31 cellular contexts compared by ENCODE assay signal in genomic region chr1:56462209-56462608, GRCh38.
"Had no signal": no experiment of that assay in that cellular context is flagged by ENCODE, and none has a peak within 500 bp of the region (broad histone marks: within the 10 kb centered on the region; RNA-seq: fewer than 3 reads in every experiment).

No MANE protein-coding gene starts in this region.

- H3K36me3 Mint-ChIP-seq: activated naive CD4-positive, alpha-beta T cell treated with anti-CD3 and anti-CD28 coated beads, Interleukin-2, amount 10 ng/mL, durations not matched to agents 7 days and 5 days; activated naive CD4-positive, alpha-beta T cell treated with anti-CD3 and anti-CD28 coated beads, Interleukin-2, amount 50 U/mL, for 72 hours; activated naive CD8-positive, alpha-beta T cell treated with anti-CD3 and anti-CD28 coated beads, Interleukin-2, amount 10 ng/mL, durations not matched to agents 7 days and 5 days; brain; WTC11 had no signal

- H3K27ac Mint-ChIP-seq: activated CD4-positive, alpha-beta memory T cell treated with anti-CD3 and anti-CD28 coated beads, Interleukin-2, amount 10 ng/mL, durations not matched to agents 7 days and 5 days; activated CD4-positive, alpha-beta T cell treated with anti-CD3 and anti-CD28 coated beads, Interleukin-2, amount 10 ng/mL, durations not matched to agents 7 days and 5 days; activated naive CD4-positive, alpha-beta T cell treated with anti-CD3 and anti-CD28 coated beads, Interleukin-2, amount 10 ng/mL, durations not matched to agents 7 days and 5 days; activated naive CD4-positive, alpha-beta T cell treated with anti-CD3 and anti-CD28 coated beads, Interleukin-2, amount 50 U/mL, for 72 hours; activated naive CD8-positive, alpha-beta T cell treated with anti-CD3 and anti-CD28 coated beads, Interleukin-2, amount 10 ng/mL, durations not matched to agents 7 days and 5 days; activated T-cell treated with anti-CD3 and anti-CD28 coated beads, Interleukin-2, amount 50 U/mL, for 24 hours; activated T-cell treated with anti-CD3 and anti-CD28 coated beads, Interleukin-2, amount 50 U/mL, for 72 hours had no signal

- H3K4me1 ChIP-seq: ascending aorta, breast epithelium, colonic mucosa, foreskin keratinocyte, gastrocnemius medialis had no signal

- H3K4me3 ChIP-seq: ascending aorta, breast epithelium, cardiac muscle cell, colonic mucosa, gastrocnemius medialis, heart left ventricle had no signal

- H3K4me3 Mint-ChIP-seq: activated CD4-positive, alpha-beta memory T cell treated with anti-CD3 and anti-CD28 coated beads, Interleukin-2, amount 10 ng/mL, durations not matched to agents 7 days and 5 days; activated CD4-positive, alpha-beta T cell treated with anti-CD3 and anti-CD28 coated beads, Interleukin-2, amount 10 ng/mL, durations not matched to agents 7 days and 5 days; activated naive CD4-positive, alpha-beta T cell treated with anti-CD3 and anti-CD28 coated beads, Interleukin-2, amount 10 ng/mL, durations not matched to agents 7 days and 5 days; activated naive CD8-positive, alpha-beta T cell treated with anti-CD3 and anti-CD28 coated beads, Interleukin-2, amount 10 ng/mL, durations not matched to agents 7 days and 5 days; activated T-cell treated with anti-CD3 and anti-CD28 coated beads, Interleukin-2, amount 50 U/mL, for 24 hours; activated T-cell treated with anti-CD3 and anti-CD28 coated beads, Interleukin-2, amount 50 U/mL, for 72 hours; brain; WTC11 had no signal

- H3K27me3 Mint-ChIP-seq: activated CD4-positive, alpha-beta memory T cell treated with anti-CD3 and anti-CD28 coated beads, Interleukin-2, amount 10 ng/mL, durations not matched to agents 7 days and 5 days; activated naive CD4-positive, alpha-beta T cell treated with anti-CD3 and anti-CD28 coated beads, Interleukin-2, amount 10 ng/mL, durations not matched to agents 7 days and 5 days; activated naive CD8-positive, alpha-beta T cell treated with anti-CD3 and anti-CD28 coated beads, Interleukin-2, amount 10 ng/mL, durations not matched to agents 7 days and 5 days; activated T-cell treated with anti-CD3 and anti-CD28 coated beads, Interleukin-2, amount 50 U/mL, for 24 hours; brain had no signal

- H3K9me3 Mint-ChIP-seq: activated CD4-positive, alpha-beta memory T cell treated with anti-CD3 and anti-CD28 coated beads, Interleukin-2, amount 10 ng/mL, durations not matched to agents 7 days and 5 days; activated CD4-positive, alpha-beta T cell treated with anti-CD3 and anti-CD28 coated beads, Interleukin-2, amount 10 ng/mL, durations not matched to agents 7 days and 5 days; activated naive CD4-positive, alpha-beta T cell treated with anti-CD3 and anti-CD28 coated beads, Interleukin-2, amount 10 ng/mL, durations not matched to agents 7 days and 5 days; activated naive CD8-positive, alpha-beta T cell treated with anti-CD3 and anti-CD28 coated beads, Interleukin-2, amount 10 ng/mL, durations not matched to agents 7 days and 5 days; activated T-cell treated with anti-CD3 and anti-CD28 coated beads, Interleukin-2, amount 50 U/mL, for 24 hours had no signal

- DNase-seq: activated CD4-positive, alpha-beta memory T cell treated with anti-CD3 and anti-CD28 coated beads, Interleukin-2, amount 10 ng/mL, durations not matched to agents 7 days and 5 days; activated CD4-positive, alpha-beta T cell treated with anti-CD3 and anti-CD28 coated beads for 1 hour; activated CD4-positive, alpha-beta T cell treated with anti-CD3 and anti-CD28 coated beads for 4 hours; activated CD4-positive, alpha-beta T cell treated with anti-CD3 and anti-CD28 coated beads, Interleukin-2, amount 10 ng/mL, durations not matched to agents 7 days and 5 days; activated CD4-positive, alpha-beta T cell treated with anti-CD3 and anti-CD28 coated beads, Interleukin-2, amount 50 U/mL, for 4 hours; activated CD8-positive, alpha-beta memory T cell treated with anti-CD3 and anti-CD28 coated beads, Interleukin-2, amount 50 U/mL, for 48 hours; activated gamma-delta T cell; activated naive CD4-positive, alpha-beta T cell; activated naive CD4-positive, alpha-beta T cell treated with anti-CD3 and anti-CD28 coated beads, Interleukin-2, amount 10 ng/mL, durations not matched to agents 7 days and 5 days; activated naive CD8-positive, alpha-beta T cell treated with anti-CD3 and anti-CD28 coated beads, Interleukin-2, amount 10 ng/mL, durations not matched to agents 7 days and 5 days; activated T-cell treated with anti-CD3 and anti-CD28 coated beads for 4 hours; activated T-cell treated with anti-CD3 and anti-CD28 coated beads, Interleukin-2, amount 50 U/mL, for 24 hours; activated T-cell treated with anti-CD3 and anti-CD28 coated beads, Interleukin-2, amount 50 U/mL, for 72 hours; central memory CD4-positive, alpha-beta T cell; cerebellar nuclear complex; colonic mucosa; effector CD8-positive, alpha-beta T cell; foreskin keratinocyte; gastrocnemius medialis; glutamatergic neuron; heart left ventricle; T-helper 2 cell had no signal

- H3K27ac ChIP-seq: ascending aorta, cardiac muscle cell, colonic mucosa, foreskin keratinocyte, gastrocnemius medialis, heart left ventricle, VCaP had no signal

- ATAC-seq: activated naive CD4-positive, alpha-beta T cell treated with anti-CD3 and anti-CD28 coated beads, Interleukin-2, amount 50 U/mL, for 72 hours; activated T-cell treated with anti-CD3 and anti-CD28 coated beads, Interleukin-2, amount 50 U/mL, for 72 hours; esophagus mucosa; foreskin keratinocyte; gastrocnemius medialis; heart left ventricle; WTC11 had no signal

- H3K27me3 ChIP-seq: ascending aorta, breast epithelium, cardiac muscle cell, colonic mucosa, foreskin keratinocyte, gastrocnemius medialis, heart left ventricle had no signal

- FAIRE-seq: TTC549 had no signal

- H3K9me3 ChIP-seq: ascending aorta, breast epithelium, colonic mucosa, gastrocnemius medialis, heart left ventricle had no signal

- H3K36me3 ChIP-seq: ascending aorta, breast epithelium, cardiac muscle cell, colonic mucosa, gastrocnemius medialis, heart left ventricle had no signal

- H3K4me1 Mint-ChIP-seq: activated CD4-positive, alpha-beta memory T cell treated with anti-CD3 and anti-CD28 coated beads, Interleukin-2, amount 10 ng/mL, durations not matched to agents 7 days and 5 days; activated CD4-positive, alpha-beta T cell treated with anti-CD3 and anti-CD28 coated beads, Interleukin-2, amount 10 ng/mL, durations not matched to agents 7 days and 5 days; activated naive CD4-positive, alpha-beta T cell treated with anti-CD3 and anti-CD28 coated beads, Interleukin-2, amount 10 ng/mL, durations not matched to agents 7 days and 5 days; activated naive CD8-positive, alpha-beta T cell treated with anti-CD3 and anti-CD28 coated beads, Interleukin-2, amount 10 ng/mL, durations not matched to agents 7 days and 5 days had no signal
